Comparison of ENCODE assay signal across 25 cellular contexts in the genomic region with DNA sequence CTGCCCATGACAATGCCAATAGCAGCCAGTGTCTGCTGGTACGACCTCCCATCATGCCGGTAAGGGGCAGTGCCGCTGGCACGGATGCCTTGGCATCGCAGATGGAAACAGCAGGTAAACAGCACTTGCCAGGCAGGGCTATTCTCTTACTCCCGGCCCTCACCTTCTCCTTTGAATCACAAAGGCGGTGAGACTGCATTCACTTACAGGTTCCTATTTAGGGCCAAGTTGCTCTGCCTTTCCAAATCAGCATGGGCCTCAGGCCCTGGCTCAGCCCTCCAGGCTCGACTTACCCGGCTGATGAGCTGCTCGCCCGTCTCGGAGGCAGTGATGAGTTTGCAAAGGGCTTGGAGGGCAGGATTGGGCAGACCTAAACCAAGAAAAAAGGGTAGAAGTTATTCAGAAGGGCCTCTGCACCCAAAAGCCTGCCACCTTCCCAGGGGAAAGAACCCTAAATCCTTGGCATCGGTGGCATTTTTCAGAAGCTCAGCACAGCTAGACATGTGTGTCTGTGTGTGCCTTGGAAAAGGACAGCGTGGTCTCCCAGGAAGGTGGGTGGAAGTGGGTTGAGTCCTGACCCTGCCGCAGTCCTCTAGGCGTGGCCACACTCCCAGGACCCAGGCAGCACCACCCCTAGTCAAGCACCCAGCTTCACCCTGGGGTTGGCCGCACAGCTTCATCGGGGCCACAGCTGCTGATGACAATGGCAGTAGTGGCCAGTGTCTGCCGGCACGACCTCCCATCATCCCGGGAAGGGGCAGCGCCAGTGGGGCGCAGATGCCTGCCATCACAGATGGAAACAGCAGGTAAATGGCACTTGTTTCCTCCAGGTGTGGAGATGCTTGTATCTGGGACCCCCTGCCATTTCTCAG.
DNase-seq lines count a peak whose midpoint lies in the region; ATAC-seq and TF ChIP-seq lines count a peak whose summit lies in the region.
"Had no signal": no experiment of that assay in that cellular context is flagged by ENCODE, and none has a peak within 500 bp of the region (broad histone marks: within the 10 kb centered on the region; RNA-seq: fewer than 3 reads in every experiment).

No MANE protein-coding gene starts in this region.

- H3K27ac ChIP-seq in GM23338 (ENCODE audit: low read depth) = 0 out of 2 replicates have a peak overlapping the region, but pooled peaks have one; percentile 39
- H3K27ac ChIP-seq: 22Rv1, brain microvascular endothelial cell, colonic mucosa, foreskin keratinocyte, hepatocyte, prostate gland had no signal

- no peaks in the 10 kb centered on the region for H3K9me2 ChIP-seq in GM23338 (ENCODE audit: insufficient read depth)

- DNase-seq in activated CD4-positive, CD25-positive, alpha-beta regulatory T cell treated with anti-CD3 and anti-CD28 coated beads, Interleukin-2, amount 50 U/mL, for 72 hours = peak; percentile 11
- DNase-seq in GM23338 (ENCODE audit: low spot score) (peak; percentile 66), chondrocyte (ENCODE audit: low spot score) (peak; percentile 83), osteocyte (ENCODE audit: extremely low spot score, unreplicated experiment) (peak; percentile 72), NCI-H1417 (lab: John Stamatoyannopoulos, UW) (no peak), HCEC 1CT (no peak)
- DNase-seq: activated CD4-positive, alpha-beta T cell treated with anti-CD3 and anti-CD28 coated beads for 4 hours; brain microvascular endothelial cell; CD4-positive, alpha-beta memory T cell; colonic mucosa; DMS 273 treated with DMSO at 0.1 percent for 48 hours; effector memory CD8-positive, alpha-beta T cell; foreskin keratinocyte; mucosa of descending colon; NCI-H2171; NCI-H510A treated with DMSO at 0.1 percent for 48 hours; upper lobe of left lung had no signal

- peaks cover 9% of the 10 kb centered on the region for H3K27me3 Mint-ChIP-seq in GM23338 (ENCODE audit: insufficient read depth, low read depth, poor library complexity)
- no peaks in the 10 kb centered on the region for H3K27me3 Mint-ChIP-seq in chondrocyte (ENCODE audit: low read depth)
- no peaks in the 10 kb centered on the region for H3K27me3 Mint-ChIP-seq in osteocyte (ENCODE audit: unreplicated experiment)
- H3K27me3 Mint-ChIP-seq: CD4-positive, alpha-beta memory T cell; effector memory CD8-positive, alpha-beta T cell had no signal

- no peaks in the 10 kb centered on the region for H3K27me3 ChIP-seq in GM23338 (ENCODE audit: insufficient read depth)
- H3K27me3 ChIP-seq: brain microvascular endothelial cell, colonic mucosa, foreskin keratinocyte, hepatocyte, upper lobe of left lung had no signal

- no peak for ATAC-seq in activated CD4-positive, CD25-positive, alpha-beta regulatory T cell treated with anti-CD3 and anti-CD28 coated beads, Interleukin-2, amount 50 U/mL, for 24 hours
- ATAC-seq in GM23338 (peak; percentile 65), GM18858 (IDR thresholded peaks at IDR 0.05; ENCODE audit: unreplicated experiment) (no peak)
- ATAC-seq: effector memory CD8-positive, alpha-beta T cell; esophagus mucosa; foreskin keratinocyte; mucosa of descending colon had no signal

- H3K27ac Mint-ChIP-seq in GM23338 (peak overlapping the region; percentile 56; the same call in 1 of the 2 replicates), chondrocyte (ENCODE audit: unreplicated experiment) (no peak overlapping the region), osteocyte (ENCODE audit: unreplicated experiment) (no peak overlapping the region)
- H3K27ac Mint-ChIP-seq: activated T-helper 2 cell treated with anti-CD3 and anti-CD28 coated beads, Interferon-gamma antibody, Interleukin-2, Interleukin-4, amounts not matched to agents 10 μg/mL and 5 μg/mL and 100 μg/mL, durations not matched to agents 14 hours and 24 hours and 36 hours; CD4-positive, alpha-beta memory T cell; effector memory CD8-positive, alpha-beta T cell had no signal

- no peak overlapping the region for H2AFZ ChIP-seq in GM23338
- H2AFZ ChIP-seq: hepatocyte had no signal

- peaks cover 12% of the 10 kb centered on the region; the same call in 1 of the 2 replicates for H3K4me1 ChIP-seq in GM23338 (ENCODE audit: insufficient read depth)
- H3K4me1 ChIP-seq: colonic mucosa, foreskin keratinocyte, prostate gland had no signal

- TF ChIP-seq CTCF in GM23338 (conservative IDR thresholded peaks at IDR 0.05; ENCODE audit: low read depth in 2 of 2) = no peak
- no peak for TF ChIP-seq CTCF in chondrocyte (IDR thresholded peaks at IDR 0.05)
- no peak for TF ChIP-seq CTCF in osteocyte (IDR thresholded peaks at IDR 0.05)

- 0 out of 2 replicates have a peak, but pooled peaks cover 8% of the 10 kb centered on the region for H3F3A ChIP-seq in GM23338 (replicated peaks; ENCODE audit: low read depth)

- no peaks in the 10 kb centered on the region; the same call in none of the 2 replicates for H4K20me1 ChIP-seq in GM23338 (replicated peaks; ENCODE audit: insufficient read depth)

- no peaks in the 10 kb centered on the region; the same call in 1 of the 2 replicates for H3K36me3 ChIP-seq in GM23338 (ENCODE audit: insufficient read depth)
- H3K36me3 ChIP-seq: brain microvascular endothelial cell, colonic mucosa, prostate gland had no signal

- H3K4me2 ChIP-seq in GM23338 = 0 out of 2 replicates have a peak overlapping the region, but pooled peaks have one; percentile 55
- H3K4me2 ChIP-seq: hepatocyte had no signal

- H3K36me3 Mint-ChIP-seq in GM23338 (ENCODE audit: low read depth) (peaks cover 3% of the 10 kb centered on the region; the same call in 2 of the 3 replicates), chondrocyte (ENCODE audit: low read depth) (peaks cover 13% of the 10 kb centered on the region), osteocyte (ENCODE audit: unreplicated experiment) (peaks cover 11% of the 10 kb centered on the region)
- H3K36me3 Mint-ChIP-seq: CD4-positive, alpha-beta memory T cell had no signal

- H3K4me1 Mint-ChIP-seq in GM23338 (peaks cover 19% of the 10 kb centered on the region), chondrocyte (ENCODE audit: low read depth) (peaks cover 20% of the 10 kb centered on the region), osteocyte (ENCODE audit: unreplicated experiment) (peaks cover 31% of the 10 kb centered on the region)
- H3K4me1 Mint-ChIP-seq: neural crest cell had no signal

- H3K4me3 Mint-ChIP-seq in GM23338 (no peak overlapping the region), chondrocyte (ENCODE audit: unreplicated experiment) (no peak overlapping the region), osteocyte (ENCODE audit: unreplicated experiment) (no peak overlapping the region)
- H3K4me3 Mint-ChIP-seq: CD4-positive, alpha-beta memory T cell; effector memory CD8-positive, alpha-beta T cell; neural crest cell had no signal

- H3K9me3 Mint-ChIP-seq in GM23338 (no peaks in the 10 kb centered on the region), chondrocyte (ENCODE audit: low read depth) (no peaks in the 10 kb centered on the region), osteocyte (ENCODE audit: unreplicated experiment) (no peaks in the 10 kb centered on the region)
- H3K9me3 Mint-ChIP-seq: activated T-helper 2 cell treated with anti-CD3 and anti-CD28 coated beads, Interferon-gamma antibody, Interleukin-2, Interleukin-4, amounts not matched to agents 10 μg/mL and 5 μg/mL and 100 μg/mL, durations not matched to agents 14 hours and 24 hours and 36 hours; CD4-positive, alpha-beta memory T cell; effector memory CD8-positive, alpha-beta T cell; neural crest cell had no signal

- H3K79me2 ChIP-seq in GM23338 (replicated peaks; ENCODE audit: insufficient read depth) = no peaks in the 10 kb centered on the region
- H3K79me2 ChIP-seq: hepatocyte had no signal

- H3K4me3 ChIP-seq in GM23338 = no peak overlapping the region
- H3K4me3 ChIP-seq: colonic mucosa, hepatocyte, mucosa of descending colon, prostate gland, upper lobe of left lung had no signal

TF ChIP-seq in GM23338, 12 proteins besides CTCF, POLR2A, EP300 and RAD21:
- TF ChIP-seq STAT1 (IDR thresholded peaks at IDR 0.05; ENCODE audit: unreplicated experiment) = no peak
- no peak for TF ChIP-seq EZH2 (IDR thresholded peaks at IDR 0.05; ENCODE audit: low read depth, unreplicated experiment)
- TF ChIP-seq ZNF114 (CRISPR knock-in tag; IDR thresholded peaks at IDR 0.05) = no peak
- TF ChIP-seq POLR2AphosphoS5 (IDR thresholded peaks at IDR 0.05; ENCODE audit: low read depth) = no peak
- no peak for TF ChIP-seq ZNF331 (CRISPR knock-in tag; IDR thresholded peaks at IDR 0.05; ENCODE audit: low read depth)
- TF ChIP-seq NANOG (IDR thresholded peaks at IDR 0.05; ENCODE audit: borderline replicate concordance) = no peak
- TF ChIP-seq, protein P1, sequence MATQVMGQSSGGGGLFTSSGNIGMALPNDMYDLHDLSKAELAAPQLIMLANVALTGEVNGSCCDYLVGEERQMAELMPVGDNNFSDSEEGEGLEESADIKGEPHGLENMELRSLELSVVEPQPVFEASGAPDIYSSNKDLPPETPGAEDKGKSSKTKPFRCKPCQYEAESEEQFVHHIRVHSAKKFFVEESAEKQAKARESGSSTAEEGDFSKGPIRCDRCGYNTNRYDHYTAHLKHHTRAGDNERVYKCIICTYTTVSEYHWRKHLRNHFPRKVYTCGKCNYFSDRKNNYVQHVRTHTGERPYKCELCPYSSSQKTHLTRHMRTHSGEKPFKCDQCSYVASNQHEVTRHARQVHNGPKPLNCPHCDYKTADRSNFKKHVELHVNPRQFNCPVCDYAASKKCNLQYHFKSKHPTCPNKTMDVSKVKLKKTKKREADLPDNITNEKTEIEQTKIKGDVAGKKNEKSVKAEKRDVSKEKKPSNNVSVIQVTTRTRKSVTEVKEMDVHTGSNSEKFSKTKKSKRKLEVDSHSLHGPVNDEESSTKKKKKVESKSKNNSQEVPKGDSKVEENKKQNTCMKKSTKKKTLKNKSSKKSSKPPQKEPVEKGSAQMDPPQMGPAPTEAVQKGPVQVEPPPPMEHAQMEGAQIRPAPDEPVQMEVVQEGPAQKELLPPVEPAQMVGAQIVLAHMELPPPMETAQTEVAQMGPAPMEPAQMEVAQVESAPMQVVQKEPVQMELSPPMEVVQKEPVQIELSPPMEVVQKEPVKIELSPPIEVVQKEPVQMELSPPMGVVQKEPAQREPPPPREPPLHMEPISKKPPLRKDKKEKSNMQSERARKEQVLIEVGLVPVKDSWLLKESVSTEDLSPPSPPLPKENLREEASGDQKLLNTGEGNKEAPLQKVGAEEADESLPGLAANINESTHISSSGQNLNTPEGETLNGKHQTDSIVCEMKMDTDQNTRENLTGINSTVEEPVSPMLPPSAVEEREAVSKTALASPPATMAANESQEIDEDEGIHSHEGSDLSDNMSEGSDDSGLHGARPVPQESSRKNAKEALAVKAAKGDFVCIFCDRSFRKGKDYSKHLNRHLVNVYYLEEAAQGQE (IDR thresholded peaks at IDR 0.05; ENCODE audit: unreplicated experiment) = no peak

Comparison
In these comparisons a context has a peak if more than half of its experiments do, and no peak if none do; other contexts are left out.
1. DNase-seq: peak in activated CD4-positive, CD25-positive, alpha-beta regulatory T cell treated with anti-CD3 and anti-CD28 coated beads, Interleukin-2, amount 50 U/mL, for 72 hours (single experiment), GM23338 (single experiment), chondrocyte (single experiment) and osteocyte (single experiment); none in NCI-H1417 (0 of 3) and HCEC 1CT (single experiment).